ENCODE assay signal across 24 cellular contexts in the genomic region with DNA sequence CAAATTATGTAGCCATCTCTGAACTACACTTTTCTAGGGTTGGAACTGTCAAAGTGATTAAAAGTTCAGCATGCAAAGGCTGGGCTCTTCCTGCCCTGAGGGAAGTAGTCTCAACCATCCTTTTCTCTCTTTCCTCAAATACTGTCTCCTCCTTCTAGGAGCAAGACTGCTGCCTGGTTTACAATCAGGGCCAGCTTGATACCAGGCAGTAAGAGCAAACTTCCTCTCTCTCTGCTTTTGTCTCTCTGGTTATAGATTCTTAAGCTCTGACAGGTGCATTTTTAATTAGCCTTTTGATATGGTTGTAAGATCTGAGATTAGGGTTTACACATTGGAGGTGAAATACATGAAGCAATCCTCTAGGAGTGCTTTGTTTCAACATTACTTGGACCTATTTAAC.
"Had no signal": no experiment of that assay in that cellular context is flagged by ENCODE, and none has a peak within 500 bp of the region (broad histone marks: within the 10 kb centered on the region; RNA-seq: fewer than 3 reads in every experiment).

No MANE protein-coding gene starts in this region.

- ATAC-seq: activated CD4-positive, alpha-beta T cell treated with anti-CD3 and anti-CD28 coated beads for 36 hours; activated CD8-positive, alpha-beta memory T cell treated with anti-CD3 and anti-CD28 coated beads, Interleukin-2, amount 10 ng/mL, durations not matched to agents 7 days and 5 days; activated CD8-positive, alpha-beta T cell treated with anti-CD3 and anti-CD28 coated beads, Interleukin-2, amount 10 ng/mL, durations not matched to agents 7 days and 5 days; activated naive CD8-positive, alpha-beta T cell treated with anti-CD3 and anti-CD28 coated beads, Interleukin-2, amount 50 U/mL, for 24 hours; body of pancreas had no signal

- H3K36me3 ChIP-seq: adrenal gland had no signal

- DNase-seq: activated CD4-positive, alpha-beta memory T cell treated with anti-CD3 and anti-CD28 coated beads for 36 hours; activated CD4-positive, alpha-beta T cell treated with anti-CD3 and anti-CD28 coated beads for 36 hours; activated CD4-positive, alpha-beta T cell treated with anti-CD3 and anti-CD28 coated beads, Interleukin-2, amount 10 ng/mL, durations not matched to agents 24 days and 14 days; activated CD4-positive, CD25-positive, alpha-beta regulatory T cell; activated CD4-positive, CD25-positive, alpha-beta regulatory T cell treated with anti-CD3 and anti-CD28 coated beads, Interleukin-2, amount 50 U/mL, for 72 hours; activated CD8-positive, alpha-beta memory T cell treated with anti-CD3 and anti-CD28 coated beads, Interleukin-2, amount 10 ng/mL, durations not matched to agents 7 days and 5 days; activated CD8-positive, alpha-beta memory T cell treated with anti-CD3 and anti-CD28 coated beads, Interleukin-2, amount 50 U/mL, for 4 hours; activated CD8-positive, alpha-beta T cell treated with anti-CD3 and anti-CD28 coated beads, Interleukin-2, amount 10 ng/mL, durations not matched to agents 7 days and 5 days; activated effector memory CD4-positive, alpha-beta T cell treated with anti-CD3 and anti-CD28 coated beads, Interleukin-2, amount 50 U/mL, for 16 hours; activated naive CD4-positive, alpha-beta T cell treated with anti-CD3 and anti-CD28 coated beads for 36 hours; activated naive CD8-positive, alpha-beta T cell treated with anti-CD3 and anti-CD28 coated beads for 36 hours; activated naive CD8-positive, alpha-beta T cell treated with anti-CD3 and anti-CD28 coated beads, Interleukin-2, amount 50 U/mL, for 24 hours; activated T-cell treated with anti-CD3 and anti-CD28 coated beads, Interleukin-2, amount 50 U/mL, for 1 hour; activated T-cell treated with anti-CD3 and anti-CD28 coated beads, Interleukin-2, amount 50 U/mL, for 48 hours; adrenal gland; amygdala; aorta; body of pancreas; caudate nucleus; effector CD8-positive, alpha-beta T cell; foreskin fibroblast; head of caudate nucleus; T-helper 2 cell had no signal

- H3K27ac ChIP-seq: adrenal gland, body of pancreas, epithelial cell of prostate had no signal

- H3K4me1 ChIP-seq: adrenal gland, body of pancreas had no signal

- H3K27me3 ChIP-seq: adrenal gland, body of pancreas had no signal

- H3K4me3 ChIP-seq: adrenal gland, body of pancreas had no signal

- H3K9me3 ChIP-seq: adrenal gland, body of pancreas had no signal
